In the genomic region with DNA sequence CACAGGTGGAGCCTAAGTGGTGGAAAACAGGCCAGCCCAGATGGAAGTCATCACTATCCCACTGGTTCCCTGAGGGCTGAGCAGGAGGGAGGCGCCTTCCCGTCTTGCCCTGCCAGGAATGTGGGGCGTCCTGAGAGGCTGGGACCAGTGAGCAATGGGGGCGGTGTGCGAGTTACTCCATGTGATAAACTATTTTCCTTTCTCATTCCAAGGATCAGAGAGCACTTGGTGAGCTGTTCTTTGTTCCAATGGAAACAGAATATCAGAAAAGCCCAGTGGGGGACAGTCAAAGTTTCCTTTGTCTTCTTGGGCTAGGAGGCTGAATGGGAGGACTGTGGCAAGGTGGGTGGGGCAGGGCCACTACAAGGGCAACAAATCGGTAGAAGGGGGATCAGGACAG, we compare ENCODE assay signal across 13 cellular contexts.
DNase-seq lines count a peak whose midpoint lies in the region; ATAC-seq and TF ChIP-seq lines count a peak whose summit lies in the region.
"Had no signal": no experiment of that assay in that cellular context is flagged by ENCODE, and none has a peak within 500 bp of the region (broad histone marks: within the 10 kb centered on the region; RNA-seq: fewer than 3 reads in every experiment).

No MANE protein-coding gene starts in this region.

- TF ChIP-seq POLR2A in right lobe of liver (IDR thresholded peaks at IDR 0.05) (no peak), transverse colon (IDR thresholded peaks at IDR 0.05) (no peak)

- ATAC-seq in psoas muscle (peak in 3 of 4 donors; percentile 34 to 67 (median 45)), right lobe of liver (no peak), GM18909 (IDR thresholded peaks at IDR 0.05; ENCODE audit: poor library complexity, unreplicated experiment) (no peak)
- ATAC-seq: activated T-helper 17 cell treated with anti-CD3 and anti-CD28 coated beads, Interleukin-2, amount 50 U/mL, for 72 hours had no signal

- no peak overlapping the region for H3K4me3 ChIP-seq in ectodermal cell (ENCODE audit: insufficient read depth, low read depth, low read length)
- no peak overlapping the region for H3K4me3 ChIP-seq in psoas muscle
- no peak overlapping the region for H3K4me3 ChIP-seq in right lobe of liver
- H3K4me3 ChIP-seq in transverse colon: no peak overlapping the region
- H3K4me3 ChIP-seq: ascending aorta had no signal

- H3K4me1 ChIP-seq in ectodermal cell (ENCODE audit: control insufficient read depth, insufficient read depth, low read length) (peaks cover 3% of the 10 kb centered on the region), psoas muscle (no peaks in the 10 kb centered on the region), right lobe of liver (no peaks in the 10 kb centered on the region), transverse colon (no peaks in the 10 kb centered on the region)
- H3K4me1 ChIP-seq: ascending aorta had no signal

- intact Hi-C loops in psoas muscle (cut with DNase I) (no loop called here), right lobe of liver (cut with DNase I) (loop anchor here (10.0 kb wide), 2 partner anchors 128 to 138 kb away; a partner anchor contains a TSS), transverse colon (cut with DNase I; ENCODE audit: low total_unique reads) (no loop called here)

- no peak for TF ChIP-seq EP300 in transverse colon (IDR thresholded peaks at IDR 0.05; ENCODE audit: low read depth)

- in situ Hi-C loops in transverse colon (cut with MboI; ENCODE audit: low pct_ligation_motif_present in 1 of 4, low pct_unique_long_range_greater_than_20kb in 1 of 4, low sequenced_read_pairs in 3 of 4): no loop called here

- no peaks in the 10 kb centered on the region for H3K27me3 ChIP-seq in ectodermal cell (ENCODE audit: control insufficient read depth, insufficient read depth, low read length, poor library complexity, severe bottlenecking)
- H3K27me3 ChIP-seq in psoas muscle (ENCODE audit: insufficient read depth in 3 of 3, low read length in 2 of 3): peaks cover 0 to 10% (median 0%) of the 10 kb centered on the region in 3 donors
- no peaks in the 10 kb centered on the region for H3K27me3 ChIP-seq in right lobe of liver
- no peaks in the 10 kb centered on the region for H3K27me3 ChIP-seq in transverse colon
- H3K27me3 ChIP-seq: ascending aorta had no signal

- H3K27ac ChIP-seq in ectodermal cell (ENCODE audit: insufficient read depth, low read depth, low read length, poor library complexity, severe bottlenecking): peak overlapping the region; percentile 50
- H3K27ac ChIP-seq in psoas muscle: no peak overlapping the region
- no peak overlapping the region for H3K27ac ChIP-seq in right lobe of liver
- H3K27ac ChIP-seq in transverse colon: no peak overlapping the region
- H3K27ac ChIP-seq: ascending aorta had no signal

- 0 to 11% methylated on average over 4 to 6 of the region's 6 CpGs for WGBS in ectodermal cell, 2 experiments
- 55 to 76% (median 64%) methylated on average over 6 of the region's 6 CpGs for WGBS in psoas muscle, 3 donors
- WGBS in right lobe of liver (ENCODE audit: insufficient coverage, low coverage, low lambda C conversion rate, missing lambda C conversion rate): 71% methylated on average over 6 of the region's 6 CpGs
- 77% methylated on average over 6 of the region's 6 CpGs; no CpG with 5 or more reads in 1 of the 2 donors for WGBS in transverse colon (ENCODE audit: low coverage in 1 of 2), 2 donors

- no peak for TF ChIP-seq CTCF in psoas muscle (IDR thresholded peaks at IDR 0.05)
- TF ChIP-seq CTCF in right lobe of liver (IDR thresholded peaks at IDR 0.05): no peak
- TF ChIP-seq CTCF in transverse colon (IDR thresholded peaks at IDR 0.05): no peak

- DNase-seq in EL: peak; percentile 13
- DNase-seq in iPS DF 4.7 (ENCODE audit: extremely low read depth, low spot score): peak; percentile 33
- DNase-seq in psoas muscle: peak; percentile 63 to 66
- DNase-seq in right lobe of liver: no peak
- no peak for DNase-seq in transverse colon
- DNase-seq in GM19238 (ENCODE audit: insufficient read length, low spot score): no peak
- DNase-seq: activated CD4-positive, alpha-beta T cell treated with anti-CD3 and anti-CD28 coated beads, Interleukin-2, amount 50 U/mL, for 48 hours; AML-193; NK-92 treated with Interleukin-12 subunit alpha and Interleukin-12 subunit beta, amount 100 ng/mL, for 24 hours had no signal

- H3K36me3 ChIP-seq in ectodermal cell (ENCODE audit: control insufficient read depth, insufficient read depth, low read length) (no peaks in the 10 kb centered on the region), psoas muscle (ENCODE audit: insufficient read depth in 1 of 2, low read depth in 1 of 2) (no peaks in the 10 kb centered on the region), right lobe of liver (no peaks in the 10 kb centered on the region), transverse colon (no peaks in the 10 kb centered on the region)
- H3K36me3 ChIP-seq: ascending aorta had no signal

- H3K9me3 ChIP-seq in ectodermal cell (ENCODE audit: control insufficient read depth, low read length): no peaks in the 10 kb centered on the region
- no peaks in the 10 kb centered on the region for H3K9me3 ChIP-seq in psoas muscle
- no peaks in the 10 kb centered on the region for H3K9me3 ChIP-seq in right lobe of liver
- no peaks in the 10 kb centered on the region for H3K9me3 ChIP-seq in transverse colon
- H3K9me3 ChIP-seq: ascending aorta had no signal

Comparison
In these comparisons a context has a peak if more than half of its experiments do, and no peak if none do; other contexts are left out.
1. DNase-seq: peak in EL (single experiment), iPS DF 4.7 (single experiment) and psoas muscle (2 of 2); none in right lobe of liver (0 of 3), transverse colon (single experiment) and GM19238 (single experiment).
2. ATAC-seq: peak in psoas muscle (3 of 4); none in right lobe of liver (0 of 4) and GM18909 (single experiment).
3. intact Hi-C loops: an anchor here in right lobe of liver (10.0 kb wide); none called in psoas muscle and transverse colon.